In genomic region chr10:30705086-30705624, GRCh38 we compare ENCODE assay signal across 8 cellular contexts.
DNase-seq lines count a peak whose midpoint lies in the region; ATAC-seq, FAIRE-seq and TF ChIP-seq lines count a peak whose summit lies in the region.

No MANE protein-coding gene starts in this region.

- H3K36me3 ChIP-seq in right atrium auricular region, result no peaks in the 10 kb centered on the region

- H3K27ac Mint-ChIP-seq in CD14-positive monocyte, result peak overlapping the region in 2 of 7 donors; percentile 12 to 69
- peak overlapping the region; percentile 95 for H3K27ac Mint-ChIP-seq in activated T-helper 2 cell treated with anti-CD3 and anti-CD28 coated beads, Interferon-gamma antibody, Interleukin-2, Interleukin-4, amounts not matched to agents 10 μg/mL and 5 μg/mL and 100 μg/mL, durations not matched to agents 14 hours and 24 hours and 36 hours

- no peak overlapping the region for H3K27ac ChIP-seq in right atrium auricular region

- no peaks in the 10 kb centered on the region for H3K27me3 ChIP-seq in right atrium auricular region

- DNase-seq in CD14-positive monocyte (ENCODE audit: low spot score) (no peak), NCI-H524 (lab: John Stamatoyannopoulos, UW) (no peak), right atrium auricular region (ENCODE audit: low spot score) (no peak), GM19239 (ENCODE audit: insufficient read length, low spot score) (no peak), T1000 (lab: John Stamatoyannopoulos, UW) (no peak)
- peak; percentile 39 for DNase-seq in activated T-helper 2 cell treated with anti-CD3 and anti-CD28 coated beads, Interferon-gamma antibody, Interleukin-2, Interleukin-4, amounts not matched to agents 10 μg/mL and 5 μg/mL and 100 μg/mL, durations not matched to agents 14 hours and 24 hours and 36 hours (ENCODE audit: low spot score)

- H3K4me1 ChIP-seq in right atrium auricular region, result no peaks in the 10 kb centered on the region

- no peak overlapping the region for H3K4me3 ChIP-seq in right atrium auricular region

- H3K27me3 Mint-ChIP-seq in CD14-positive monocyte (ENCODE audit: low read depth in 3 of 3), result peaks cover 0 to 7% (median 3%) of the 10 kb centered on the region in 3 donors
- H3K27me3 Mint-ChIP-seq in activated T-helper 2 cell treated with anti-CD3 and anti-CD28 coated beads, Interferon-gamma antibody, Interleukin-2, Interleukin-4, amounts not matched to agents 10 μg/mL and 5 μg/mL and 100 μg/mL, durations not matched to agents 14 hours and 24 hours and 36 hours (ENCODE audit: low read depth), result no peaks in the 10 kb centered on the region

- H3K4me1 Mint-ChIP-seq in CD14-positive monocyte, result peaks cover 25% of the 10 kb centered on the region
- H3K4me1 Mint-ChIP-seq in activated T-helper 2 cell treated with anti-CD3 and anti-CD28 coated beads, Interferon-gamma antibody, Interleukin-2, Interleukin-4, amounts not matched to agents 10 μg/mL and 5 μg/mL and 100 μg/mL, durations not matched to agents 14 hours and 24 hours and 36 hours (ENCODE audit: low read depth), result peaks cover 56% of the 10 kb centered on the region

- no peak for TF ChIP-seq CTCF in CD14-positive monocyte (IDR thresholded peaks at IDR 0.05)
- no peak for TF ChIP-seq CTCF in right atrium auricular region (IDR thresholded peaks at IDR 0.05)

- peaks cover 0 to 6% (median 0%) of the 10 kb centered on the region in 7 donors for H3K9me3 Mint-ChIP-seq in CD14-positive monocyte
- H3K9me3 Mint-ChIP-seq in activated T-helper 2 cell treated with anti-CD3 and anti-CD28 coated beads, Interferon-gamma antibody, Interleukin-2, Interleukin-4, amounts not matched to agents 10 μg/mL and 5 μg/mL and 100 μg/mL, durations not matched to agents 14 hours and 24 hours and 36 hours, result no peaks in the 10 kb centered on the region

- ATAC-seq in GM19328 (IDR thresholded peaks at IDR 0.05; ENCODE audit: unreplicated experiment) (peak; percentile 47), HG03280 (IDR thresholded peaks at IDR 0.05; ENCODE audit: unreplicated experiment) (peak; percentile 50)

- intact Hi-C loops in CD14-positive monocyte (cut with micrococcal nuclease), result no loop called here
- intact Hi-C loops in activated T-helper 2 cell treated with anti-CD3 and anti-CD28 coated beads, Interferon-gamma antibody, Interleukin-2, Interleukin-4, amounts not matched to agents 10 μg/mL and 5 μg/mL and 100 μg/mL, durations not matched to agents 14 hours and 24 hours and 36 hours (cut with micrococcal nuclease), result loop anchor here (1.0 to 5.0 kb wide), 2 partner anchors 10 to 1002 kb away; no protein-coding TSS in a partner anchor

- no peaks in the 10 kb centered on the region for H3K9me3 ChIP-seq in right atrium auricular region

- H3K36me3 Mint-ChIP-seq in CD14-positive monocyte, result no peaks in the 10 kb centered on the region
- peaks cover 53% of the 10 kb centered on the region for H3K36me3 Mint-ChIP-seq in activated T-helper 2 cell treated with anti-CD3 and anti-CD28 coated beads, Interferon-gamma antibody, Interleukin-2, Interleukin-4, amounts not matched to agents 10 μg/mL and 5 μg/mL and 100 μg/mL, durations not matched to agents 14 hours and 24 hours and 36 hours (ENCODE audit: low read depth)

- no peak for FAIRE-seq in GM19239 (lab: Jason Lieb, UNC)

- H3K4me3 Mint-ChIP-seq in CD14-positive monocyte, result peak overlapping the region; percentile 30 to 54
- peak overlapping the region; percentile 93 for H3K4me3 Mint-ChIP-seq in activated T-helper 2 cell treated with anti-CD3 and anti-CD28 coated beads, Interferon-gamma antibody, Interleukin-2, Interleukin-4, amounts not matched to agents 10 μg/mL and 5 μg/mL and 100 μg/mL, durations not matched to agents 14 hours and 24 hours and 36 hours (ENCODE audit: low read depth)
